ENCODE assay signal across 9 cellular contexts in the genomic region with DNA sequence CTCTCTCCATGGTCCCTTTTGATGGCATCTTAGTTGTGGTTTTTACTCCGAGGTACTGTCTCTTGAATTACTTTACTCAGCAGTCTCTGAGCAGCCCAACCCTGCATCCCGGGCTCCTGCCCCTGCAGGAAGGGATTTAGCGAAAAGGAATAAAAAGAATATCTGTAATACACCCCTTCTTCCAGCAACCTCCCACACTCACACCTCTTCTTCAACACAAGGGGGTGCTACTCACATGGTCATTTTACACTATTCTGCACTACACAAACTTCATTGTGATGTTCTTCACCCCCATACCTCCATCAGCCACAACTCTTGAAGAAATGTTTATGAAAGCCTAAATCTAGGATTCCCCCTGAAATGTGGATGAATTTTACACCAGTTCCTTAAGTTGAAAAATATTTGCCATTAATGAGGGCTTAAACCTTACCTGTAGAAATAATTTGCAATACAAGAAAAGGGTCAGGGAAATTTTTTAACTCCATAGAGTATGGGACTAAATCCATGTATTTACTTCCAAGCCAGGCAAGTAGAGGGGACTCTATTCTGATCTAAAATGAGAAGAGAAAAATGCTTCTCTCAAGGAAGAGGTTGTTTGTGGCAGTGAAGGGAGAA. TPM values are rescaled to one million over a fixed set of nuclear protein-coding genes. Genes with fewer than 3 reads are reported as not detected.
DNase-seq lines count a peak whose midpoint lies in the region; ATAC-seq and TF ChIP-seq lines count a peak whose summit lies in the region.
"Had no signal": no experiment of that assay in that cellular context is flagged by ENCODE, and none has a peak within 500 bp of the region (broad histone marks: within the 10 kb centered on the region; RNA-seq: fewer than 3 reads in every experiment).

No MANE protein-coding gene starts in this region.

- intact Hi-C loops in lower leg skin (cut with DNase I; ENCODE audit: low total_unique reads) = loop anchor here (10.0 kb wide), 1 partner anchor 211 kb away; no protein-coding TSS in a partner anchor

- H3K27me3 Mint-ChIP-seq in activated CD8-positive, alpha-beta T cell treated with anti-CD3 and anti-CD28 coated beads, Interleukin-2, amount 10 ng/mL, durations not matched to agents 7 days and 5 days (ENCODE audit: low read depth) = peaks cover 21% of the 10 kb centered on the region

- H3K27ac Mint-ChIP-seq in activated CD8-positive, alpha-beta T cell treated with anti-CD3 and anti-CD28 coated beads, Interleukin-2, amount 10 ng/mL, durations not matched to agents 7 days and 5 days = no peak overlapping the region

- WGBS in lower leg skin, 2 donors = 10 to 37% methylated on average over 3 of the region's 3 CpGs

- no peaks in the 10 kb centered on the region for H3K36me3 Mint-ChIP-seq in activated CD8-positive, alpha-beta T cell treated with anti-CD3 and anti-CD28 coated beads, Interleukin-2, amount 10 ng/mL, durations not matched to agents 7 days and 5 days (ENCODE audit: low read depth)

- TF ChIP-seq CTCF in foreskin fibroblast (IDR thresholded peaks at IDR 0.05; ENCODE audit: low read depth, low read length) (peak; percentile 73), omental fat pad (IDR thresholded peaks at IDR 0.05) (peak in 1 of 3 donors; percentile 34), lower leg skin (IDR thresholded peaks at IDR 0.05) (no peak)

- DNase-seq in COLO829 (ENCODE audit: low spot score) (peak; percentile 76), NCI-H226 (peak; percentile 31), foreskin fibroblast (peak; percentile 65 to 88), omental fat pad (ENCODE audit: low spot score) (no peak), lower leg skin (ENCODE audit: low spot score in 2 of 2) (no peak)
- peak; percentile 39 for DNase-seq in activated CD8-positive, alpha-beta T cell treated with anti-CD3 and anti-CD28 coated beads, Interleukin-2, amount 10 ng/mL, durations not matched to agents 7 days and 5 days

- peaks cover 7% of the 10 kb centered on the region for H3K4me1 Mint-ChIP-seq in activated CD8-positive, alpha-beta T cell treated with anti-CD3 and anti-CD28 coated beads, Interleukin-2, amount 10 ng/mL, durations not matched to agents 7 days and 5 days (ENCODE audit: low read depth)

- H3K4me3 ChIP-seq in foreskin fibroblast (ENCODE audit: low read depth in 1 of 2, low read length in 2 of 2) = no peak overlapping the region
- H3K4me3 ChIP-seq in lower leg skin (ENCODE audit: low read depth, poor library complexity, severe bottlenecking) = no peak overlapping the region

- H3K9me3 Mint-ChIP-seq in activated CD8-positive, alpha-beta T cell treated with anti-CD3 and anti-CD28 coated beads, Interleukin-2, amount 10 ng/mL, durations not matched to agents 7 days and 5 days (ENCODE audit: insufficient read depth) = no peaks in the 10 kb centered on the region

- CTCF ChIA-PET in activated CD8-positive, alpha-beta T cell treated with anti-CD3 and anti-CD28 coated beads, Interleukin-2, amount 10 ng/mL, durations not matched to agents 7 days and 5 days (lab: Charles Lee) = interaction anchor here (0.8 to 8.6 kb wide), 11 partner anchors 11 to 313 kb away, joined by 3 to 83 read pairs (median 5); no protein-coding TSS in a partner anchor

- no peak for TF ChIP-seq POLR2A in lower leg skin (IDR thresholded peaks at IDR 0.05)

- ATAC-seq in GM18870 (IDR thresholded peaks at IDR 0.05; ENCODE audit: unreplicated experiment) (peak; percentile 76), HG03095 (IDR thresholded peaks at IDR 0.05; ENCODE audit: unreplicated experiment) (peak; percentile 75), omental fat pad (ENCODE audit: low FRiP score) (peak; percentile 75)
- peak; percentile 95 for ATAC-seq in activated CD8-positive, alpha-beta T cell treated with anti-CD3 and anti-CD28 coated beads, Interleukin-2, amount 10 ng/mL, durations not matched to agents 7 days and 5 days

- no peak overlapping the region for H3K4me3 Mint-ChIP-seq in activated CD8-positive, alpha-beta T cell treated with anti-CD3 and anti-CD28 coated beads, Interleukin-2, amount 10 ng/mL, durations not matched to agents 7 days and 5 days

- POLR2A ChIA-PET in activated CD8-positive, alpha-beta T cell treated with anti-CD3 and anti-CD28 coated beads, Interleukin-2, amount 10 ng/mL, durations not matched to agents 7 days and 5 days (lab: Charles Lee) = interaction anchor here (0.6 kb wide), 1 partner anchor 223 kb away, joined by 3 read pairs; no protein-coding TSS in a partner anchor

RNA-seq across cellular contexts. Expression of a gene that starts 26.0 kb away (rescaled TPM):
- total RNA-seq in activated CD8-positive, alpha-beta T cell treated with anti-CD3 and anti-CD28 coated beads, Interleukin-2, amount 10 ng/mL, durations not matched to agents 7 days and 5 days = not detected
- total RNA-seq in omental fat pad (not detected), lower leg skin (not detected)
- total RNA-seq: temporal lobe had no signal

RNA-seq across cellular contexts. Expression of a gene that starts 58.8 kb away (rescaled TPM):
- 10 to 100 TPM; 59.3 to 68.6 TPM for total RNA-seq in activated CD8-positive, alpha-beta T cell treated with anti-CD3 and anti-CD28 coated beads, Interleukin-2, amount 10 ng/mL, durations not matched to agents 7 days and 5 days
- total RNA-seq in omental fat pad (10 to 100 TPM; 33.6 to 74.7 (median 47.4) TPM), lower leg skin (10 to 100 TPM; 35.5 to 53.7 (median 45.9) TPM)

Comparison
In these comparisons a context has a peak if more than half of its experiments do, and no peak if none do; other contexts are left out.
1. DNase-seq: peak in COLO829 (single experiment), NCI-H226 (single experiment), activated CD8-positive, alpha-beta T cell treated with anti-CD3 and anti-CD28 coated beads, Interleukin-2, amount 10 ng/mL, durations not matched to agents 7 days and 5 days (single experiment) and foreskin fibroblast (2 of 2); none in omental fat pad (single experiment) and lower leg skin (0 of 2).
2. Peak in every context shown above with its lines, with median percentiles within 50 percentile points of each other: ATAC-seq.